In the genomic region with DNA sequence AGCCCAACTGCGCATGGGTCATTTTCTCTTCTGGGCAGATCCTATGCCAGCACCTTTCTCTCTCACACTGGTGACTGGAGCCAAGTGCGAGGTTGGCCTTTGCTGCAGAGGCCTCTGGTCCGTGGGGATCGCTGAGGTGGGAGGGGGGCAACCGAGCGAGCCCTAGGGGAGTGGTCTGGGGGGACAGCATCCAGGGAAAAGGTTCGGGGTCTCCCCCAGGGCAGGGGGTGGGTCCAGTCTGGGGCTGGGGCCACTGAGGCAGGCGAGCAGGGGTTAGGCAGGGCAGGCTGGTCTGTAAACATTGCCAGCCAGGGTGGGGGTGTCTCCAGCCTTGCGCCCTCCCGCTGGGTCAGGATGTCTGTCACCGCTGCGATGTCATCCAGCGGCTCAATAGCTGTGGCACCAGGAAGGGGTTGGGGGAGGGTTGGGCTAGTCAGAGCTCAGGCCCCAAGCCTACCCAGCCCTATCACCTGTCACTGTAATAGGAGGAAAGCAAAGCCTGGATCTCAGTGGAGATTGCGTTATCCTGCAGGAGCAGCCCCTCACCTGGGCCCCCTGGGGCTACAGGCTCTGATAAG, we compare ENCODE assay signal across 21 cellular contexts. TPM values are rescaled to one million over a fixed set of nuclear protein-coding genes. Genes with fewer than 3 reads are reported as not detected.
DNase-seq lines count a peak whose midpoint lies in the region; ATAC-seq and TF ChIP-seq lines count a peak whose summit lies in the region.
"Had no signal": no experiment of that assay in that cellular context is flagged by ENCODE, and none has a peak within 500 bp of the region (broad histone marks: within the 10 kb centered on the region; RNA-seq: fewer than 3 reads in every experiment).

No MANE protein-coding gene starts in this region.

- H3K9ac ChIP-seq in endodermal cell (ENCODE audit: extremely low read depth, low read length, poor library complexity, severe bottlenecking) = no peak overlapping the region
- H3K9ac ChIP-seq: BLaER1, GM23248 had no signal

- in situ Hi-C loops in GM13977 (cut with MboI; ENCODE audit: low pct_unique_long_range_greater_than_20kb, low sequenced_read_pairs, unreplicated experiment) = no loop called here

- no peaks in the 10 kb centered on the region for H3K27me3 ChIP-seq in endodermal cell (ENCODE audit: control insufficient read depth, insufficient read depth, low read length, poor library complexity, severe bottlenecking)
- no peaks in the 10 kb centered on the region for H3K27me3 ChIP-seq in SJCRH30
- H3K27me3 ChIP-seq: BLaER1 had no signal

- peaks cover 17% of the 10 kb centered on the region for H3K4me1 ChIP-seq in endodermal cell (ENCODE audit: control insufficient read depth, insufficient read depth, low read length)
- H3K4me1 ChIP-seq in SJCRH30 = no peaks in the 10 kb centered on the region

- no peak for ATAC-seq in GM21528 (IDR thresholded peaks at IDR 0.05; ENCODE audit: low FRiP score, unreplicated experiment)
- ATAC-seq: CD8-positive, alpha-beta T cell; GM12878 had no signal

- H3K36me3 Mint-ChIP-seq in endodermal cell (ENCODE audit: low read depth) (peaks cover 53% of the 10 kb centered on the region), nephron progenitor cell (ENCODE audit: low read depth) (peaks cover 42% of the 10 kb centered on the region)

- H3K9me3 Mint-ChIP-seq in endodermal cell (no peaks in the 10 kb centered on the region), nephron progenitor cell (no peaks in the 10 kb centered on the region)
- H3K9me3 Mint-ChIP-seq: CD8-positive, alpha-beta T cell; HFFc6 had no signal

- TF ChIP-seq POLR2A in lower leg skin (IDR thresholded peaks at IDR 0.05) = no peak

- H3K27ac Mint-ChIP-seq in endodermal cell = peak overlapping the region; percentile 63
- peak overlapping the region; percentile 96 for H3K27ac Mint-ChIP-seq in nephron progenitor cell
- H3K27ac Mint-ChIP-seq: CD8-positive, alpha-beta T cell had no signal

- 73 to 100% methylated on average over 2 to 14 of the region's 14 CpGs for WGBS in endodermal cell (ENCODE audit: insufficient coverage in 1 of 2, insufficient read length in 1 of 2), 2 experiments
- WGBS in lower leg skin, 2 donors = 79 to 93% methylated on average over 7 to 14 of the region's 14 CpGs

- H3K36me3 ChIP-seq in endodermal cell (ENCODE audit: control insufficient read depth, insufficient read depth, low read length) (peaks cover 68% of the 10 kb centered on the region), SJCRH30 (peaks cover 37% of the 10 kb centered on the region)

- H3K4me3 ChIP-seq in endodermal cell (ENCODE audit: low read length) = no peak overlapping the region
- H3K4me3 ChIP-seq in lower leg skin (ENCODE audit: low read depth, poor library complexity, severe bottlenecking) = no peak overlapping the region
- no peak overlapping the region for H3K4me3 ChIP-seq in SJCRH30
- H3K4me3 ChIP-seq: BLaER1, GM12878, GM23248 had no signal

- no peak for TF ChIP-seq CTCF in endodermal cell (conservative IDR thresholded peaks at IDR 0.05)
- TF ChIP-seq CTCF in nephron progenitor cell (IDR thresholded peaks at IDR 0.05) = no peak
- no peak for TF ChIP-seq CTCF in lower leg skin (IDR thresholded peaks at IDR 0.05)
- no peak for TF ChIP-seq CTCF in GM13977 (IDR thresholded peaks at IDR 0.05; ENCODE audit: extremely low read depth, insufficient read depth, missing control alignments)

- peak; percentile 27 for DNase-seq in DMS53 (lab: John Stamatoyannopoulos, UW)
- no peak for DNase-seq in DMS53 treated with DMSO at 0.1 percent for 48 hours (lab: John Stamatoyannopoulos, UW; ENCODE audit: unreplicated experiment)
- peak; percentile 82 for DNase-seq in endodermal cell
- DNase-seq in nephron progenitor cell = no peak
- DNase-seq in lower leg skin (ENCODE audit: low spot score in 2 of 2) = no peak
- no peak for DNase-seq in GM13977 (ENCODE audit: low spot score)
- DNase-seq in SJCRH30 = no peak
- DNase-seq: 8988T; CD8-positive, alpha-beta T cell; GDM1; HFFc6; MV-4-11; NCI-H1417 treated with DMSO at 0.1 percent for 48 hours; NCI-H2029; NCI-H2171 treated with DMSO at 0.1 percent for 48 hours; NCI-H446 treated with DMSO at 0.1 percent for 48 hours; NK-92 treated with Interleukin-12 subunit alpha and Interleukin-12 subunit beta, amount 100 ng/mL, for 24 hours had no signal

- peaks cover 37% of the 10 kb centered on the region for H3K4me1 Mint-ChIP-seq in endodermal cell
- peaks cover 50% of the 10 kb centered on the region for H3K4me1 Mint-ChIP-seq in nephron progenitor cell

- H3K9me3 ChIP-seq in endodermal cell (ENCODE audit: control insufficient read depth, low read length) (no peaks in the 10 kb centered on the region), SJCRH30 (replicated peaks) (no peaks in the 10 kb centered on the region)
- H3K9me3 ChIP-seq: BLaER1 had no signal

- H3K27me3 Mint-ChIP-seq in endodermal cell (ENCODE audit: insufficient read depth) = peaks cover 13% of the 10 kb centered on the region
- H3K27me3 Mint-ChIP-seq in nephron progenitor cell (ENCODE audit: low read depth, poor library complexity) = peaks cover 11% of the 10 kb centered on the region

- peak overlapping the region; percentile 19 for H3K4me3 Mint-ChIP-seq in endodermal cell
- H3K4me3 Mint-ChIP-seq in nephron progenitor cell = no peak overlapping the region
- H3K4me3 Mint-ChIP-seq: CD8-positive, alpha-beta T cell; HFFc6 had no signal

- H3K27ac ChIP-seq in endodermal cell (ENCODE audit: low read depth, low read length) (peak overlapping the region; percentile 27), SJCRH30 (no peak overlapping the region)
- H3K27ac ChIP-seq: BLaER1, GM23248 had no signal

- intact Hi-C loops in lower leg skin (cut with DNase I; ENCODE audit: low total_unique reads) = no loop called here

RNA-seq across cellular contexts. Expression of a gene that starts 4.7 kb away (rescaled TPM):
- total RNA-seq in endodermal cell (10 to 100 TPM; 43.1 to 69.4 TPM), lower leg skin (10 to 100 TPM in 1 of 4 donors, 1 to 10 TPM in 3; 5.5 to 13.3 (median 8.0) TPM)
- polyA plus RNA-seq in endodermal cell (2013, experiment 1 of 2) = 75.7 TPM
- 65.9 TPM for polyA plus RNA-seq in endodermal cell (2013, experiment 2 of 2)
- total RNA-seq in SJCRH30 (2014; rRNA removed; shearing (Covaris generic)) = 28.3 and 33.1 TPM in 2 replicates

RNA-seq across cellular contexts. Expression of a gene that starts 4.9 kb away (rescaled TPM):
- 1 to 10 TPM; 3.8 to 4.8 TPM for total RNA-seq in endodermal cell
- 6.2 TPM for polyA plus RNA-seq in endodermal cell (2013, experiment 1 of 2)
- polyA plus RNA-seq in endodermal cell (2013, experiment 2 of 2) = 4.3 TPM
- 1 to 10 TPM in 3 of 4 donors, under 1 TPM in 1; 0.34 to 2.4 (median 1.2) TPM for total RNA-seq in lower leg skin
- 0.43 and 0.48 TPM in 2 replicates for total RNA-seq in SJCRH30 (2014; rRNA removed; shearing (Covaris generic))

RNA-seq across cellular contexts. Expression of a gene that starts 15.5 kb away (rescaled TPM):
- total RNA-seq in endodermal cell (100 to 1,000 TPM in 1 of 2 donors, 10 to 100 TPM in 1; 83.6 to 117 TPM), lower leg skin (10 to 100 TPM; 44.9 to 71.8 (median 48.3) TPM)
- 35.7 TPM for polyA plus RNA-seq in endodermal cell (2013, experiment 1 of 2)
- polyA plus RNA-seq in endodermal cell (2013, experiment 2 of 2) = 34.4 TPM
- total RNA-seq in SJCRH30 (2014; rRNA removed; shearing (Covaris generic)) = 47.4 and 50.4 TPM in 2 replicates

RNA-seq across cellular contexts. Expression of a gene that starts 28.6 kb away (rescaled TPM):
- total RNA-seq in endodermal cell (10 to 100 TPM; 23.9 to 38.8 TPM), lower leg skin (10 to 100 TPM; 19.3 to 39.6 (median 31.8) TPM)
- polyA plus RNA-seq in endodermal cell (2013, experiment 1 of 2) = 23.4 TPM
- polyA plus RNA-seq in endodermal cell (2013, experiment 2 of 2) = 17.1 TPM
- total RNA-seq in SJCRH30 (2014; rRNA removed; shearing (Covaris generic)) = 9.0 and 14.2 TPM in 2 replicates

RNA-seq across cellular contexts. Expression of a gene that starts 32.0 kb away (rescaled TPM):
- total RNA-seq in endodermal cell (100 to 1,000 TPM; 110 to 116 TPM), lower leg skin (10 to 100 TPM; 35.9 to 44.9 (median 38.1) TPM)
- polyA plus RNA-seq in endodermal cell (2013, experiment 1 of 2) = 121 TPM
- 102 TPM for polyA plus RNA-seq in endodermal cell (2013, experiment 2 of 2)
- total RNA-seq in SJCRH30 (2014; rRNA removed; shearing (Covaris generic)) = 40.7 and 40.8 TPM in 2 replicates

Comparison
In these comparisons a context has a peak if more than half of its experiments do, and no peak if none do; other contexts are left out.
1. DNase-seq: peak in DMS53 (single experiment) and endodermal cell (single experiment); none in DMS53 treated with DMSO at 0.1 percent for 48 hours (single experiment), nephron progenitor cell (single experiment), lower leg skin (0 of 2), GM13977 (single experiment) and SJCRH30 (0 of 2).